Comparison of ENCODE assay signal across 1 cellular context in the genomic region with DNA sequence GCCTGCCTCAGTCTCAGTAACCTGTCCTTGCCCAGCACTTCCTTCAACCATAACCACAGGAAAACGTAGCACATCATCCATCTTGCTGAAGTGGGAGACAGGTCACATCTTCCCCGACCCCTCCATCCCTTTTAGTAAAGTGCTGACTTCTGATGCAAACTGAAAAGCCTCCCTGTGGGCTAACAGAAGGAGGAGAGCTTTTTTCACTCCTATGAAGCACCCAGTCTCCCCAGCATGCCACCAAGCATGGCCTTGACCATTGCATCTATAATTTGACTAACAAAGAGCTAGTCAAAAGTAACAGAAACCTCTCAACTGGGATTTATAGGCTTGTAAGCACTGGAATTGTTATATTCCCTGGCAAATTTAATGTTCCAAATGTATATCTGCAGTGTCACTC.
TF ChIP-seq lines count a peak whose summit lies in the region.

No MANE protein-coding gene starts in this region.

TF ChIP-seq in GM23338, 12 proteins besides CTCF, POLR2A, EP300 and RAD21 (continued from another document):
- TF ChIP-seq, protein P1, sequence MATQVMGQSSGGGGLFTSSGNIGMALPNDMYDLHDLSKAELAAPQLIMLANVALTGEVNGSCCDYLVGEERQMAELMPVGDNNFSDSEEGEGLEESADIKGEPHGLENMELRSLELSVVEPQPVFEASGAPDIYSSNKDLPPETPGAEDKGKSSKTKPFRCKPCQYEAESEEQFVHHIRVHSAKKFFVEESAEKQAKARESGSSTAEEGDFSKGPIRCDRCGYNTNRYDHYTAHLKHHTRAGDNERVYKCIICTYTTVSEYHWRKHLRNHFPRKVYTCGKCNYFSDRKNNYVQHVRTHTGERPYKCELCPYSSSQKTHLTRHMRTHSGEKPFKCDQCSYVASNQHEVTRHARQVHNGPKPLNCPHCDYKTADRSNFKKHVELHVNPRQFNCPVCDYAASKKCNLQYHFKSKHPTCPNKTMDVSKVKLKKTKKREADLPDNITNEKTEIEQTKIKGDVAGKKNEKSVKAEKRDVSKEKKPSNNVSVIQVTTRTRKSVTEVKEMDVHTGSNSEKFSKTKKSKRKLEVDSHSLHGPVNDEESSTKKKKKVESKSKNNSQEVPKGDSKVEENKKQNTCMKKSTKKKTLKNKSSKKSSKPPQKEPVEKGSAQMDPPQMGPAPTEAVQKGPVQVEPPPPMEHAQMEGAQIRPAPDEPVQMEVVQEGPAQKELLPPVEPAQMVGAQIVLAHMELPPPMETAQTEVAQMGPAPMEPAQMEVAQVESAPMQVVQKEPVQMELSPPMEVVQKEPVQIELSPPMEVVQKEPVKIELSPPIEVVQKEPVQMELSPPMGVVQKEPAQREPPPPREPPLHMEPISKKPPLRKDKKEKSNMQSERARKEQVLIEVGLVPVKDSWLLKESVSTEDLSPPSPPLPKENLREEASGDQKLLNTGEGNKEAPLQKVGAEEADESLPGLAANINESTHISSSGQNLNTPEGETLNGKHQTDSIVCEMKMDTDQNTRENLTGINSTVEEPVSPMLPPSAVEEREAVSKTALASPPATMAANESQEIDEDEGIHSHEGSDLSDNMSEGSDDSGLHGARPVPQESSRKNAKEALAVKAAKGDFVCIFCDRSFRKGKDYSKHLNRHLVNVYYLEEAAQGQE (IDR thresholded peaks at IDR 0.05; ENCODE audit: unreplicated experiment): no peak
- TF ChIP-seq EZH2 (IDR thresholded peaks at IDR 0.05; ENCODE audit: low read depth, unreplicated experiment) (no peak), ZNF331 (CRISPR knock-in tag; IDR thresholded peaks at IDR 0.05; ENCODE audit: low read depth) (no peak), ZNF114 (CRISPR knock-in tag; IDR thresholded peaks at IDR 0.05) (no peak), CREB1 (CRISPR knock-in tag; IDR thresholded peaks at IDR 0.05; ENCODE audit: low read depth) (no peak)
- TF ChIP-seq, protein P2, sequence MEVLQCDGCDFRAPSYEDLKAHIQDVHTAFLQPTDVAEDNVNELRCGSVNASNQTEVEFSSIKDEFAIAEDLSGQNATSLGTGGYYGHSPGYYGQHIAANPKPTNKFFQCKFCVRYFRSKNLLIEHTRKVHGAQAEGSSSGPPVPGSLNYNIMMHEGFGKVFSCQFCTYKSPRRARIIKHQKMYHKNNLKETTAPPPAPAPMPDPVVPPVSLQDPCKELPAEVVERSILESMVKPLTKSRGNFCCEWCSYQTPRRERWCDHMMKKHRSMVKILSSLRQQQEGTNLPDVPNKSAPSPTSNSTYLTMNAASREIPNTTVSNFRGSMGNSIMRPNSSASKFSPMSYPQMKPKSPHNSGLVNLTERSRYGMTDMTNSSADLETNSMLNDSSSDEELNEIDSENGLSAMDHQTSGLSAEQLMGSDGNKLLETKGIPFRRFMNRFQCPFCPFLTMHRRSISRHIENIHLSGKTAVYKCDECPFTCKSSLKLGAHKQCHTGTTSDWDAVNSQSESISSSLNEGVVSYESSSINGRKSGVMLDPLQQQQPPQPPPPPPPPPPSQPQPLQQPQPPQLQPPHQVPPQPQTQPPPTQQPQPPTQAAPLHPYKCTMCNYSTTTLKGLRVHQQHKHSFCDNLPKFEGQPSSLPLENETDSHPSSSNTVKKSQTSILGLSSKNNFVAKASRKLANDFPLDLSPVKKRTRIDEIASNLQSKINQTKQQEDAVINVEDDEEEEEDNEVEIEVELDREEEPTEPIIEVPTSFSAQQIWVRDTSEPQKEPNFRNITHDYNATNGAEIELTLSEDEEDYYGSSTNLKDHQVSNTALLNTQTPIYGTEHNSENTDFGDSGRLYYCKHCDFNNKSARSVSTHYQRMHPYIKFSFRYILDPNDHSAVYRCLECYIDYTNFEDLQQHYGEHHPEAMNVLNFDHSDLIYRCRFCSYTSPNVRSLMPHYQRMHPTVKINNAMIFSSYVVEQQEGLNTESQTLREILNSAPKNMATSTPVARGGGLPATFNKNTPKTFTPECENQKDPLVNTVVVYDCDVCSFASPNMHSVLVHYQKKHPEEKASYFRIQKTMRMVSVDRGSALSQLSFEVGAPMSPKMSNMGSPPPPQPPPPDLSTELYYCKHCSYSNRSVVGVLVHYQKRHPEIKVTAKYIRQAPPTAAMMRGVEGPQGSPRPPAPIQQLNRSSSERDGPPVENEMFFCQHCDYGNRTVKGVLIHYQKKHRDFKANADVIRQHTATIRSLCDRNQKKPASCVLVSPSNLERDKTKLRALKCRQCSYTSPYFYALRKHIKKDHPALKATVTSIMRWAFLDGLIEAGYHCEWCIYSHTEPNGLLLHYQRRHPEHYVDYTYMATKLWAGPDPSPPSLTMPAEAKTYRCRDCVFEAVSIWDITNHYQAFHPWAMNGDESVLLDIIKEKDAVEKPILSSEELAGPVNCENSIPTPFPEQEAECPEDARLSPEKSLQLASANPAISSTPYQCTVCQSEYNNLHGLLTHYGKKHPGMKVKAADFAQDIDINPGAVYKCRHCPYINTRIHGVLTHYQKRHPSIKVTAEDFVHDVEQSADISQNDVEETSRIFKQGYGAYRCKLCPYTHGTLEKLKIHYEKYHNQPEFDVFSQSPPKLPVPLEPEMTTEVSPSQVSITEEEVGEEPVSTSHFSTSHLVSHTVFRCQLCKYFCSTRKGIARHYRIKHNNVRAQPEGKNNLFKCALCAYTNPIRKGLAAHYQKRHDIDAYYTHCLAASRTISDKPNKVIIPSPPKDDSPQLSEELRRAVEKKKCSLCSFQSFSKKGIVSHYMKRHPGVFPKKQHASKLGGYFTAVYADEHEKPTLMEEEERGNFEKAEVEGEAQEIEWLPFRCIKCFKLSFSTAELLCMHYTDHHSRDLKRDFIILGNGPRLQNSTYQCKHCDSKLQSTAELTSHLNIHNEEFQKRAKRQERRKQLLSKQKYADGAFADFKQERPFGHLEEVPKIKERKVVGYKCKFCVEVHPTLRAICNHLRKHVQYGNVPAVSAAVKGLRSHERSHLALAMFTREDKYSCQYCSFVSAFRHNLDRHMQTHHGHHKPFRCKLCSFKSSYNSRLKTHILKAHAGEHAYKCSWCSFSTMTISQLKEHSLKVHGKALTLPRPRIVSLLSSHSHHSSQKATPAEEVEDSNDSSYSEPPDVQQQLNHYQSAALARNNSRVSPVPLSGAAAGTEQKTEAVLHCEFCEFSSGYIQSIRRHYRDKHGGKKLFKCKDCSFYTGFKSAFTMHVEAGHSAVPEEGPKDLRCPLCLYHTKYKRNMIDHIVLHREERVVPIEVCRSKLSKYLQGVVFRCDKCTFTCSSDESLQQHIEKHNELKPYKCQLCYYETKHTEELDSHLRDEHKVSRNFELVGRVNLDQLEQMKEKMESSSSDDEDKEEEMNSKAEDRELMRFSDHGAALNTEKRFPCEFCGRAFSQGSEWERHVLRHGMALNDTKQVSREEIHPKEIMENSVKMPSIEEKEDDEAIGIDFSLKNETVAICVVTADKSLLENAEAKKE (CRISPR knock-in tag; IDR thresholded peaks at IDR 0.05): no peak
